ENCODE assay signal across 11 cellular contexts in the genomic region with DNA sequence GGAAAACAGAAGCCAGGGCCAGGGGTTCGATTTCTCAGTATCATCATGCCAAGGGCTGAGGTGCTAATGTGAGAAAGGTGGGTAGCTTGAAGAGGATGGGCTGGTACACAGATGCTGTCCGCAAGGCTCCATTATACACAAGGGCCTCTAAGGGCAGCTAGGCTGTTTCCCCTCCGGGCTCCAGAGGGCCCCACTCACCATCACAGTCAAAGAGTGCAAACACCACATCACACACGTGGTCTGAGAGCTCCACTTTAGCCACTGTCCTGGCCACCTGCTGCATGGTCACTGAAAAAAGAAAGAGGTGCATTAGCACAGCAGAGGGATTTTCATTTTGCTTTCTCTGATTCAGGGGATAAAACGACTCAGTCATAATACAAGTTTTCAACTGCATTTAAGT. TPM values are rescaled to one million over a fixed set of nuclear protein-coding genes. Genes with fewer than 3 reads are reported as not detected.
DNase-seq lines count a peak whose midpoint lies in the region; ATAC-seq and TF ChIP-seq lines count a peak whose summit lies in the region.
"Had no signal": no experiment of that assay in that cellular context is flagged by ENCODE, and none has a peak within 500 bp of the region (broad histone marks: within the 10 kb centered on the region; RNA-seq: fewer than 3 reads in every experiment).

No MANE protein-coding gene starts in this region.

- no peaks in the 10 kb centered on the region for H3K9me3 Mint-ChIP-seq in chondrocyte (ENCODE audit: low read depth)
- no peaks in the 10 kb centered on the region for H3K9me3 Mint-ChIP-seq in activated T-helper 2 cell treated with anti-CD3 and anti-CD28 coated beads, Interferon-gamma antibody, Interleukin-2, Interleukin-4, amounts not matched to agents 10 μg/mL and 5 μg/mL and 100 μg/mL, durations not matched to agents 14 hours and 24 hours and 36 hours
- H3K9me3 Mint-ChIP-seq in activated CD4-positive, alpha-beta T cell treated with anti-CD3 and anti-CD28 coated beads for 36 hours (ENCODE audit: low read depth) = no peaks in the 10 kb centered on the region

- no peak overlapping the region for H3K27ac Mint-ChIP-seq in chondrocyte (ENCODE audit: unreplicated experiment)
- H3K27ac Mint-ChIP-seq in activated T-helper 2 cell treated with anti-CD3 and anti-CD28 coated beads, Interferon-gamma antibody, Interleukin-2, Interleukin-4, amounts not matched to agents 10 μg/mL and 5 μg/mL and 100 μg/mL, durations not matched to agents 14 hours and 24 hours and 36 hours = no peak overlapping the region
- H3K27ac Mint-ChIP-seq in activated CD4-positive, alpha-beta T cell treated with anti-CD3 and anti-CD28 coated beads for 36 hours = no peak overlapping the region
- H3K27ac Mint-ChIP-seq: activated naive CD8-positive, alpha-beta T cell had no signal

- no peak overlapping the region for H3K4me3 Mint-ChIP-seq in chondrocyte (ENCODE audit: unreplicated experiment)
- no peak overlapping the region for H3K4me3 Mint-ChIP-seq in activated T-helper 2 cell treated with anti-CD3 and anti-CD28 coated beads, Interferon-gamma antibody, Interleukin-2, Interleukin-4, amounts not matched to agents 10 μg/mL and 5 μg/mL and 100 μg/mL, durations not matched to agents 14 hours and 24 hours and 36 hours (ENCODE audit: low read depth)
- H3K4me3 Mint-ChIP-seq in activated CD4-positive, alpha-beta T cell treated with anti-CD3 and anti-CD28 coated beads for 36 hours = no peak overlapping the region
- H3K4me3 Mint-ChIP-seq: activated naive CD8-positive, alpha-beta T cell had no signal

- peak; percentile 44 for DNase-seq in ELF-1 (ENCODE audit: low read depth, low spot score)
- DNase-seq in chondrocyte (ENCODE audit: low spot score) = no peak
- DNase-seq in myocyte (ENCODE audit: low read depth) = peak; percentile 55
- no peak for DNase-seq in activated T-helper 2 cell treated with anti-CD3 and anti-CD28 coated beads, Interferon-gamma antibody, Interleukin-2, Interleukin-4, amounts not matched to agents 10 μg/mL and 5 μg/mL and 100 μg/mL, durations not matched to agents 14 hours and 24 hours and 36 hours (ENCODE audit: low spot score)
- no peak for DNase-seq in CD1c-positive myeloid dendritic cell (ENCODE audit: extremely low spot score)
- no peak for DNase-seq in activated CD4-positive, alpha-beta T cell treated with anti-CD3 and anti-CD28 coated beads for 36 hours
- DNase-seq: NCI-H510A treated with DMSO at 0.1 percent for 48 hours had no signal

- peak; percentile 31; the same call in 1 of the 2 replicates for TF ChIP-seq CTCF in LNCAP (IDR thresholded peaks at IDR 0.05)
- peak; percentile 38 for TF ChIP-seq CTCF in chondrocyte (IDR thresholded peaks at IDR 0.05)

- peaks cover 5% of the 10 kb centered on the region for H3K4me1 Mint-ChIP-seq in chondrocyte (ENCODE audit: low read depth)
- peaks cover 10% of the 10 kb centered on the region for H3K4me1 Mint-ChIP-seq in activated T-helper 2 cell treated with anti-CD3 and anti-CD28 coated beads, Interferon-gamma antibody, Interleukin-2, Interleukin-4, amounts not matched to agents 10 μg/mL and 5 μg/mL and 100 μg/mL, durations not matched to agents 14 hours and 24 hours and 36 hours (ENCODE audit: low read depth)
- peaks cover 6% of the 10 kb centered on the region for H3K4me1 Mint-ChIP-seq in activated CD4-positive, alpha-beta T cell treated with anti-CD3 and anti-CD28 coated beads for 36 hours

- POLR2A ChIA-PET in activated CD4-positive, alpha-beta T cell treated with anti-CD3 and anti-CD28 coated beads for 36 hours (lab: Charles Lee) = no interaction called here

- intact Hi-C loops in activated T-helper 2 cell treated with anti-CD3 and anti-CD28 coated beads, Interferon-gamma antibody, Interleukin-2, Interleukin-4, amounts not matched to agents 10 μg/mL and 5 μg/mL and 100 μg/mL, durations not matched to agents 14 hours and 24 hours and 36 hours (cut with micrococcal nuclease) = no loop called here
- intact Hi-C loops in activated CD4-positive, alpha-beta T cell treated with anti-CD3 and anti-CD28 coated beads for 36 hours (cut with DNase I, micrococcal nuclease) = no loop called here

- H3K27me3 Mint-ChIP-seq in chondrocyte (ENCODE audit: low read depth) = no peaks in the 10 kb centered on the region
- no peaks in the 10 kb centered on the region for H3K27me3 Mint-ChIP-seq in activated T-helper 2 cell treated with anti-CD3 and anti-CD28 coated beads, Interferon-gamma antibody, Interleukin-2, Interleukin-4, amounts not matched to agents 10 μg/mL and 5 μg/mL and 100 μg/mL, durations not matched to agents 14 hours and 24 hours and 36 hours (ENCODE audit: low read depth)
- H3K27me3 Mint-ChIP-seq in activated CD4-positive, alpha-beta T cell treated with anti-CD3 and anti-CD28 coated beads for 36 hours = no peaks in the 10 kb centered on the region
- H3K27me3 Mint-ChIP-seq: activated naive CD8-positive, alpha-beta T cell had no signal

- H3K36me3 Mint-ChIP-seq in chondrocyte (ENCODE audit: low read depth) = peaks cover 4% of the 10 kb centered on the region
- no peaks in the 10 kb centered on the region for H3K36me3 Mint-ChIP-seq in activated T-helper 2 cell treated with anti-CD3 and anti-CD28 coated beads, Interferon-gamma antibody, Interleukin-2, Interleukin-4, amounts not matched to agents 10 μg/mL and 5 μg/mL and 100 μg/mL, durations not matched to agents 14 hours and 24 hours and 36 hours (ENCODE audit: low read depth)
- H3K36me3 Mint-ChIP-seq in activated CD4-positive, alpha-beta T cell treated with anti-CD3 and anti-CD28 coated beads for 36 hours (ENCODE audit: low read depth) = no peaks in the 10 kb centered on the region

- ATAC-seq in GM18498 (IDR thresholded peaks at IDR 0.05; ENCODE audit: unreplicated experiment) = no peak
- no peak for ATAC-seq in activated CD4-positive, alpha-beta T cell treated with anti-CD3 and anti-CD28 coated beads for 36 hours
- ATAC-seq: esophagus mucosa had no signal

- CTCF ChIA-PET in activated CD4-positive, alpha-beta T cell treated with anti-CD3 and anti-CD28 coated beads for 36 hours (lab: Charles Lee) = no interaction called here

RNA-seq across cellular contexts. Expression of a gene that starts 20.9 kb away (rescaled TPM):
- 27.3 to 29.8 TPM (median 28.7 TPM) in 3 replicates for total RNA-seq in chondrocyte
- 27.1 and 30.3 TPM in 2 replicates for total RNA-seq in myocyte
- 41.3 TPM for polyA plus RNA-seq in myocyte (2012)
- 27.6 and 34.0 TPM in 2 replicates for total RNA-seq in activated T-helper 2 cell treated with anti-CD3 and anti-CD28 coated beads, Interferon-gamma antibody, Interleukin-2, Interleukin-4, amounts not matched to agents 10 μg/mL and 5 μg/mL and 100 μg/mL, durations not matched to agents 14 hours and 24 hours and 36 hours
- 10 to 100 TPM; 19.7 to 21.9 TPM for total RNA-seq in activated CD4-positive, alpha-beta T cell treated with anti-CD3 and anti-CD28 coated beads for 36 hours

Comparison
In these comparisons a context has a peak if more than half of its experiments do, and no peak if none do; other contexts are left out.
1. DNase-seq: peak in ELF-1 (single experiment) and myocyte (single experiment); none in chondrocyte (single experiment), activated T-helper 2 cell treated with anti-CD3 and anti-CD28 coated beads, Interferon-gamma antibody, Interleukin-2, Interleukin-4, amounts not matched to agents 10 μg/mL and 5 μg/mL and 100 μg/mL, durations not matched to agents 14 hours and 24 hours and 36 hours (single experiment), CD1c-positive myeloid dendritic cell (single experiment) and activated CD4-positive, alpha-beta T cell treated with anti-CD3 and anti-CD28 coated beads for 36 hours (single experiment).